In the genomic region with DNA sequence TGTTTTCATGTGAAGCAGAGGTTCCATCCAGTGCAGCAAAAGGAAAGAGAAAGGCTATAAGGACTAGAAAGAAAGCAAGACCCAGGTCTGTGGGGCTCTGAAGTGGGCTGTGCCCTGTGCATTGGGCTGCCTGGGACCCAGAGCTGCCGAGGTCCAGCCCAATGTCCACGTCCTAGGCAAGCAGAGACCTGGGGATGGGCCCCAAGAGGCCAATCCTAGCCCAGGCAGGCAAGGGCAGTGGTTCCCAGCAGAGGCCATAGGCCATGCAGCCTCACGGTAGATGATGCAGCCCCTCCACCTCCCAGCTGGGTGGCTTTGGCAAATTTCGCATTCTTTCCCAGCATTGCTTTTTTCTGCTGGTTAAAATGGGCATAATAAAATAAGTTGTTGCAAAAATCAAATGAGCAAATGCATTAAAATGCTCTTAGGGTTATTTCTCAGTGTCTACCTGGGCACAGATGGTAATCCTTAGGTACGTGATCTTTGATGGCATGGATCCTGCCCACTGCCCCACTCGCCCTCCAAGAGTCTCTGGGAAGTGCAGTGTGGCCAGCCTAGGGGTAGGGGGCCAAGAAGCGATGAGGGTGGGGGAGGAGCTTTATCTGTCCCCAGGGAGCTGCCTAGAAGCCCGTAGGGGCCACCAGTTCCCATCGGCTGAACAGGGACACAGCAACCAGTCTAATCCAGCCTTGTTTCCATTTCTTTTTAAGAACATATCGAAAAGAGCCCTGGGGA, we compare ENCODE assay signal across 22 cellular contexts. TPM values are rescaled to one million over a fixed set of nuclear protein-coding genes. Genes with fewer than 3 reads are reported as not detected.
DNase-seq lines count a peak whose midpoint lies in the region; ATAC-seq, FAIRE-seq and TF ChIP-seq lines count a peak whose summit lies in the region.
"Had no signal": no experiment of that assay in that cellular context is flagged by ENCODE, and none has a peak within 500 bp of the region (broad histone marks: within the 10 kb centered on the region; RNA-seq: fewer than 3 reads in every experiment).

No MANE protein-coding gene starts in this region.

- RAD21 ChIA-PET in GM12878 (lab: Charles Lee; ENCODE audit: unreplicated experiment), result no interaction called here

- POLR2A ChIA-PET in GM12878 (lab: Charles Lee) (no interaction called here), Caco-2 (lab: Charles Lee) (no interaction called here)
- POLR2A ChIA-PET in activated CD4-positive, alpha-beta T cell treated with anti-CD3 and anti-CD28 coated beads for 36 hours (lab: Charles Lee), result no interaction called here

- no peak overlapping the region for H3K4me3 ChIP-seq in right atrium auricular region
- no peak overlapping the region for H3K4me3 ChIP-seq in GM12878
- no peak overlapping the region for H3K4me3 ChIP-seq in mucosa of descending colon
- no peak overlapping the region for H3K4me3 ChIP-seq in Caco-2 (ENCODE audit: low read depth, low read length)
- H3K4me3 ChIP-seq: A549 had no signal

- no peaks in the 10 kb centered on the region for H3K9me3 Mint-ChIP-seq in activated CD4-positive, alpha-beta T cell treated with anti-CD3 and anti-CD28 coated beads for 36 hours (ENCODE audit: low read depth)
- H3K9me3 Mint-ChIP-seq in Caco-2 (ENCODE audit: unreplicated experiment), result no peaks in the 10 kb centered on the region
- H3K9me3 Mint-ChIP-seq: CD8-positive, alpha-beta memory T cell; HFFc6 had no signal

- no peak overlapping the region for H3K4me3 Mint-ChIP-seq in activated CD4-positive, alpha-beta T cell treated with anti-CD3 and anti-CD28 coated beads for 36 hours
- H3K4me3 Mint-ChIP-seq in Caco-2 (ENCODE audit: unreplicated experiment), result no peak overlapping the region
- H3K4me3 Mint-ChIP-seq: HFFc6 had no signal

- peaks cover 9% of the 10 kb centered on the region for H3K27me3 Mint-ChIP-seq in activated CD4-positive, alpha-beta T cell treated with anti-CD3 and anti-CD28 coated beads for 36 hours
- H3K27me3 Mint-ChIP-seq in Caco-2 (ENCODE audit: insufficient read depth, unreplicated experiment), result peaks cover 3% of the 10 kb centered on the region

- no peaks in the 10 kb centered on the region for H3K36me3 Mint-ChIP-seq in activated CD4-positive, alpha-beta T cell treated with anti-CD3 and anti-CD28 coated beads for 36 hours (ENCODE audit: low read depth)
- no peaks in the 10 kb centered on the region for H3K36me3 Mint-ChIP-seq in Caco-2 (ENCODE audit: insufficient read depth, unreplicated experiment)

- no peaks in the 10 kb centered on the region for H3K27me3 ChIP-seq in right atrium auricular region
- no peaks in the 10 kb centered on the region; a peak in 2 of 4 replicates for H3K27me3 ChIP-seq in GM12878 (replicated peaks in 1 of 2; ENCODE audit: control insufficient read depth in 2 of 2, insufficient read depth in 2 of 2, low read length in 1 of 2)
- H3K27me3 ChIP-seq in Caco-2 (replicated peaks; ENCODE audit: control insufficient read depth, insufficient read depth, low read length), result no peaks in the 10 kb centered on the region

- H3K79me2 ChIP-seq in GM12878 (ENCODE audit: control insufficient read depth, insufficient read depth, low read length), result no peaks in the 10 kb centered on the region

- TF ChIP-seq RAD21 in GM12878 (IDR thresholded peaks at IDR 0.05; ENCODE audit: insufficient read depth, low read depth, low read length), result no peak

- no peak for TF ChIP-seq EP300 in GM12878 (IDR thresholded peaks at IDR 0.05; ENCODE audit: borderline replicate concordance in 1 of 2, control insufficient read depth in 1 of 2, low read depth in 2 of 2, low read length in 2 of 2)

- no peak for ATAC-seq in GM12878
- no peak for ATAC-seq in mucosa of descending colon
- ATAC-seq in activated CD4-positive, alpha-beta T cell treated with anti-CD3 and anti-CD28 coated beads for 36 hours, result no peak

- H3K36me3 ChIP-seq in right atrium auricular region (no peaks in the 10 kb centered on the region), GM12878 (ENCODE audit: control insufficient read depth in 2 of 2, insufficient read depth in 2 of 2, low read length in 1 of 2) (no peaks in the 10 kb centered on the region), mucosa of descending colon (ENCODE audit: low read depth) (no peaks in the 10 kb centered on the region), Caco-2 (ENCODE audit: control insufficient read depth, insufficient read depth, low read length) (no peaks in the 10 kb centered on the region)

- no peak for FAIRE-seq in GM12878 (lab: Jason Lieb, UNC)
- FAIRE-seq: A549, H54 had no signal

- H3K27ac ChIP-seq in right atrium auricular region (no peak overlapping the region), GM12878 (ENCODE audit: control insufficient read depth, insufficient read depth) (no peak overlapping the region)
- H3K27ac ChIP-seq: A549 had no signal

- intact Hi-C loops in cardiac septum (cut with DNase I), result no loop called here
- intact Hi-C loops in GM12878 (cut with micrococcal nuclease; ENCODE audit: unreplicated experiment), result no loop called here
- intact Hi-C loops in mucosa of descending colon (cut with DNase I, micrococcal nuclease), result no loop called here
- intact Hi-C loops in activated CD4-positive, alpha-beta T cell treated with anti-CD3 and anti-CD28 coated beads for 36 hours (cut with DNase I, micrococcal nuclease), result no loop called here
- intact Hi-C loops in Caco-2 (cut with micrococcal nuclease; ENCODE audit: unreplicated experiment), result no loop called here

- DNase-seq in cardiac septum (ENCODE audit: low spot score), result peak; percentile 20
- no peak for DNase-seq in right atrium auricular region (ENCODE audit: low spot score)
- no peak for DNase-seq in GM12878 (ENCODE audit: low read depth, low spot score)
- DNase-seq in mucosa of descending colon, result peak in 2 of 3 donors; percentile 10 to 14
- DNase-seq in dedifferentiated amniotic fluid mesenchymal stem cell (ENCODE audit: extremely low spot score), result no peak
- no peak for DNase-seq in activated CD4-positive, alpha-beta T cell treated with anti-CD3 and anti-CD28 coated beads for 36 hours
- DNase-seq in Caco-2, result no peak
- DNase-seq: CD8-positive, alpha-beta memory T cell; DMS79 treated with DMSO at 0.1 percent for 48 hours; HFFc6; Karpas-422; NCI-H1048; NCI-H1436; NCI-H2029; NCI-H2171; NCI-H446 treated with DMSO at 0.1 percent for 48 hours; OCI-M1; Right ventricle myocardium superior had no signal

- H3K4me1 ChIP-seq in right atrium auricular region (peaks cover 0 to 4% of the 10 kb centered on the region in 2 donors), GM12878 (ENCODE audit: control insufficient read depth, insufficient read depth, low read length) (no peaks in the 10 kb centered on the region), mucosa of descending colon (ENCODE audit: low read depth) (peaks cover 9% of the 10 kb centered on the region), Caco-2 (no peaks in the 10 kb centered on the region)
- H3K4me1 ChIP-seq: A549 had no signal

- WGBS in GM12878 (ENCODE audit: insufficient coverage, insufficient replicate concordance, low lambda C conversion rate, missing lambda C conversion rate), result 18% methylated on average over 10 of the region's 10 CpGs

- no peak overlapping the region for H3K27ac Mint-ChIP-seq in activated CD4-positive, alpha-beta T cell treated with anti-CD3 and anti-CD28 coated beads for 36 hours
- no peak overlapping the region for H3K27ac Mint-ChIP-seq in Caco-2 (ENCODE audit: unreplicated experiment)
- H3K27ac Mint-ChIP-seq: HFFc6 had no signal

- H3K9me3 ChIP-seq in right atrium auricular region (no peaks in the 10 kb centered on the region), GM12878 (replicated peaks; ENCODE audit: control insufficient read depth, insufficient read depth, low read length) (no peaks in the 10 kb centered on the region), mucosa of descending colon (no peaks in the 10 kb centered on the region), Caco-2 (no peaks in the 10 kb centered on the region)
- H3K9me3 ChIP-seq: A549 had no signal

- no peak overlapping the region for H3K4me2 ChIP-seq in GM12878 (ENCODE audit: control insufficient read depth, insufficient read depth)
- H3K4me2 ChIP-seq: A549 had no signal

- CTCF ChIA-PET in GM12878 (lab: Yijun Ruan, JAX) (interaction anchor here (1.8 to 2.1 kb wide), 2 partner anchors 15 to 68 kb away, joined by 5 to 9 read pairs; no protein-coding TSS in a partner anchor), Caco-2 (lab: Charles Lee) (interaction anchor here (0.6 to 0.9 kb wide), 2 partner anchors 9 to 12 kb away, joined by 3 read pairs; no protein-coding TSS in a partner anchor)
- CTCF ChIA-PET in activated CD4-positive, alpha-beta T cell treated with anti-CD3 and anti-CD28 coated beads for 36 hours (lab: Charles Lee), result interaction anchor here (0.6 to 2.8 kb wide), 4 partner anchors 9 to 15 kb away, joined by 3 to 13 read pairs (median 6); no protein-coding TSS in a partner anchor

- no peaks in the 10 kb centered on the region for H4K20me1 ChIP-seq in GM12878 (ENCODE audit: control insufficient read depth, insufficient read depth)

- in situ Hi-C loops in GM12878 (cut with MboI), result no loop called here

- H3K9ac ChIP-seq in GM12878 (ENCODE audit: control insufficient read depth, insufficient read depth, low read length), result no peak overlapping the region

- no peak overlapping the region for H2AFZ ChIP-seq in GM12878 (ENCODE audit: control insufficient read depth, low read depth, low read length)

- TF ChIP-seq POLR2A in GM12878 (IDR thresholded peaks at IDR 0.05; ENCODE audit: low read depth, low read length), result no peak

- SMC1A ChIA-PET in GM12878 (lab: Charles Lee; ENCODE audit: uncharacterized antibody, unreplicated experiment), result no interaction called here

- peaks cover 14% of the 10 kb centered on the region for H3K4me1 Mint-ChIP-seq in activated CD4-positive, alpha-beta T cell treated with anti-CD3 and anti-CD28 coated beads for 36 hours
- H3K4me1 Mint-ChIP-seq in Caco-2 (ENCODE audit: low read depth, unreplicated experiment), result no peaks in the 10 kb centered on the region

- no peak for TF ChIP-seq CTCF in right atrium auricular region (IDR thresholded peaks at IDR 0.05)
- no peak for TF ChIP-seq CTCF in GM12878 (IDR thresholded peaks at IDR 0.05 in 2 of 3, conservative IDR thresholded peaks at IDR 0.05 in 1 of 3; ENCODE audit: control insufficient read depth in 2 of 3, extremely low read depth in 1 of 3, insufficient read depth in 1 of 3, low read depth in 3 of 3, low read length in 3 of 3)
- TF ChIP-seq CTCF in mucosa of descending colon (IDR thresholded peaks at IDR 0.05), result no peak
- no peak for TF ChIP-seq CTCF in Caco-2 (IDR thresholded peaks at IDR 0.05; ENCODE audit: insufficient read depth in 1 of 2, low read depth in 1 of 2, low read length in 1 of 2, severe bottlenecking in 1 of 2, unreplicated experiment in 1 of 2)

- BruUV-seq in GM12878 (replicated peaks; lab: Mats Ljungman, UMichigan), result no TSS peak
- BruUV-seq in Caco-2 (replicated peaks; lab: Mats Ljungman, UMichigan), result no TSS peak

RNA-seq across cellular contexts. Expression of a gene that starts 22.3 kb away (rescaled TPM):
- total RNA-seq in cardiac septum, result 0.27 TPM
- not detected for total RNA-seq in right atrium auricular region
- total RNA-seq in GM12878 (2013; cell fraction: nucleolus; rRNA removed), result not detected in 2 replicates
- total RNA-seq in GM12878 (2014; rRNA removed), result not detected in 2 replicates
- not detected in 2 replicates for total RNA-seq in GM12878 (2014; rRNA removed; fragmentation: Illumina TruSeq; extraction: Trizol)
- not detected in 2 replicates for total RNA-seq in GM12878 (2021)
- polyA plus RNA-seq in GM12878 (2011; ENCODE audit: low read depth), result not detected
- polyA plus RNA-seq in GM12878 (2011; rRNA removed), result not detected in 2 replicates
- not detected in 2 replicates for polyA plus RNA-seq in GM12878 (2011; cell fraction: cytosol; rRNA removed)
- polyA plus RNA-seq in GM12878 (2011; cell fraction: nucleus; rRNA removed), result not detected in 2 replicates
- not detected in 2 replicates for polyA plus RNA-seq in GM12878 (2012)
- not detected in 2 replicates for polyA plus RNA-seq in GM12878 (2014; fragmentation: Illumina TruSeq; extraction: Trizol)
- polyA plus RNA-seq in GM12878 (2014; fragmentation: Nextera tagmentation; extraction: Ambion mirVana), result not detected
- polyA plus RNA-seq in GM12878 (2014; rRNA removed), result 0.15 TPM in 1 of 2 replicates, not detected in the other
- not detected for polyA plus RNA-seq in GM12878 (2016; fragmentation: Nextera tagmentation; extraction: Ambion mirVana)
- polyA minus RNA-seq in GM12878 (2011; rRNA and poly(A)+ RNA removed), result not detected in 2 replicates
- polyA minus RNA-seq in GM12878 (2011; cell fraction: cytosol; rRNA and poly(A)+ RNA removed), result not detected in 2 replicates
- not detected in 2 replicates for polyA minus RNA-seq in GM12878 (2011; cell fraction: nucleus; rRNA and poly(A)+ RNA removed)
- under 1 TPM in 1 of 3 donors, not detected in 2; 0.90 TPM for total RNA-seq in mucosa of descending colon
- not detected for total RNA-seq in activated CD4-positive, alpha-beta T cell treated with anti-CD3 and anti-CD28 coated beads for 36 hours
- not detected in 2 replicates for total RNA-seq in Caco-2 (2022)
- total RNA-seq: CD8-positive, alpha-beta memory T cell; HFFc6; MCF 10A; Right ventricle myocardium superior had no signal
- polyA plus RNA-seq: A549; BJ; CD8-positive, alpha-beta memory T cell had no signal

RNA-seq across cellular contexts. Expression of a gene that starts 37.2 kb away (rescaled TPM):
- total RNA-seq in cardiac septum, result 1.7 TPM
- 1 to 10 TPM; 1.2 to 1.5 TPM for total RNA-seq in right atrium auricular region
- total RNA-seq in GM12878 (2013; cell fraction: nucleolus; rRNA removed), result not detected in 2 replicates
- total RNA-seq in GM12878 (2014; rRNA removed), result not detected in 2 replicates
- total RNA-seq in GM12878 (2014; rRNA removed; fragmentation: Illumina TruSeq; extraction: Trizol), result not detected in 2 replicates
- total RNA-seq in GM12878 (2021), result not detected in 2 replicates
- not detected for polyA plus RNA-seq in GM12878 (2011; ENCODE audit: low read depth)
- not detected in 2 replicates for polyA plus RNA-seq in GM12878 (2011; rRNA removed)
- polyA plus RNA-seq in GM12878 (2011; cell fraction: cytosol; rRNA removed), result not detected in 2 replicates
- not detected in 2 replicates for polyA plus RNA-seq in GM12878 (2011; cell fraction: nucleus; rRNA removed)
- polyA plus RNA-seq in GM12878 (2012), result not detected in 2 replicates
- not detected in 2 replicates for polyA plus RNA-seq in GM12878 (2014; fragmentation: Illumina TruSeq; extraction: Trizol)
- polyA plus RNA-seq in GM12878 (2014; fragmentation: Nextera tagmentation; extraction: Ambion mirVana), result not detected
- polyA plus RNA-seq in GM12878 (2014; rRNA removed), result not detected in 2 replicates
- polyA plus RNA-seq in GM12878 (2016; fragmentation: Nextera tagmentation; extraction: Ambion mirVana), result not detected
- not detected in 2 replicates for polyA minus RNA-seq in GM12878 (2011; rRNA and poly(A)+ RNA removed)
- polyA minus RNA-seq in GM12878 (2011; cell fraction: cytosol; rRNA and poly(A)+ RNA removed), result not detected in 2 replicates
- polyA minus RNA-seq in GM12878 (2011; cell fraction: nucleus; rRNA and poly(A)+ RNA removed), result not detected in 2 replicates
- 10 to 100 TPM in 1 of 3 donors, 1 to 10 TPM in 2; 1.8 to 12.0 (median 3.6) TPM for total RNA-seq in mucosa of descending colon
- total RNA-seq in activated CD4-positive, alpha-beta T cell treated with anti-CD3 and anti-CD28 coated beads for 36 hours, result under 1 TPM; 0.19 to 0.39 TPM
- total RNA-seq in Caco-2 (2022), result 0.28 and 0.39 TPM in 2 replicates
- total RNA-seq: HFFc6, MCF 10A had no signal
- polyA plus RNA-seq: BJ had no signal

RNA-seq across cellular contexts. Expression of a gene that starts 44.4 kb away (rescaled TPM):
- total RNA-seq in cardiac septum (0.27 TPM), right atrium auricular region (not detected), GM12878 (2014; rRNA removed) (not detected in 2 replicates), GM12878 (2014; rRNA removed; fragmentation: Illumina TruSeq; extraction: Trizol) (not detected in 2 replicates), GM12878 (2021) (not detected in 2 replicates), mucosa of descending colon (1 to 10 TPM; 1.1 to 1.5 (median 1.3) TPM), Caco-2 (2022) (4.5 and 5.9 TPM in 2 replicates)
- 0.17 TPM in 1 of 2 replicates, not detected in the other for total RNA-seq in GM12878 (2013; cell fraction: nucleolus; rRNA removed)
- polyA plus RNA-seq in GM12878 (2011; ENCODE audit: low read depth), result not detected
- polyA plus RNA-seq in GM12878 (2011; rRNA removed) (0.22 TPM in 1 of 2 replicates, not detected in the other), GM12878 (2014; fragmentation: Illumina TruSeq; extraction: Trizol) (not detected in 2 replicates), GM12878 (2014; fragmentation: Nextera tagmentation; extraction: Ambion mirVana) (under 1 TPM in 1 of 2 experiments, not detected in 1; 0.05 TPM), GM12878 (2014; rRNA removed) (not detected in 2 replicates), GM12878 (2016; fragmentation: Nextera tagmentation; extraction: Ambion mirVana) (under 1 TPM; 0.14 to 0.52 TPM)
- not detected in 2 replicates for polyA plus RNA-seq in GM12878 (2011; cell fraction: cytosol; rRNA removed)
- not detected in 2 replicates for polyA plus RNA-seq in GM12878 (2011; cell fraction: nucleus; rRNA removed)
- polyA plus RNA-seq in GM12878 (2012), result not detected in 2 replicates
- 0.05 TPM in 1 of 2 replicates, not detected in the other for polyA minus RNA-seq in GM12878 (2011; rRNA and poly(A)+ RNA removed)
- polyA minus RNA-seq in GM12878 (2011; cell fraction: cytosol; rRNA and poly(A)+ RNA removed), result not detected in 2 replicates
- polyA minus RNA-seq in GM12878 (2011; cell fraction: nucleus; rRNA and poly(A)+ RNA removed), result not detected in 2 replicates
- under 1 TPM; 0.64 to 0.88 TPM for total RNA-seq in activated CD4-positive, alpha-beta T cell treated with anti-CD3 and anti-CD28 coated beads for 36 hours
- total RNA-seq: HFFc6, Right ventricle myocardium superior had no signal
- polyA plus RNA-seq: A549, BJ had no signal

Comparison
In these comparisons a context has a peak if more than half of its experiments do, and no peak if none do; other contexts are left out.
1. DNase-seq: peak in cardiac septum (single experiment) and mucosa of descending colon (2 of 3); none in right atrium auricular region (single experiment), GM12878 (single experiment), dedifferentiated amniotic fluid mesenchymal stem cell (single experiment), activated CD4-positive, alpha-beta T cell treated with anti-CD3 and anti-CD28 coated beads for 36 hours (single experiment) and Caco-2 (0 of 2).